ENCODE assay signal across 20 cellular contexts in genomic region chr10:114616516-114616915, GRCh38.
"Had no signal": no experiment of that assay in that cellular context is flagged by ENCODE, and none has a peak within 500 bp of the region (broad histone marks: within the 10 kb centered on the region; RNA-seq: fewer than 3 reads in every experiment).

No MANE protein-coding gene starts in this region.

- H3K36me3 ChIP-seq: neutrophil, thyroid gland, upper lobe of left lung, vagina had no signal

- H3K27ac ChIP-seq: coronary artery, neutrophil, upper lobe of left lung, vagina had no signal

- H3K4me3 ChIP-seq: body of pancreas, coronary artery, dorsolateral prefrontal cortex, thyroid gland, upper lobe of left lung, vagina had no signal

- DNase-seq: activated B cell treated with CpG ODN at 0.5 μM for 24 hours; activated effector memory CD4-positive, alpha-beta T cell treated with Interleukin-2 at 50 U/mL for 16 hours; activated naive CD4-positive, alpha-beta T cell treated with Interleukin-2 at 50 U/mL for 16 hours; anterior cingulate cortex; body of pancreas; dorsolateral prefrontal cortex; effector memory CD8-positive, alpha-beta T cell; erythroblast; naive B cell; nephron progenitor cell; small intestine; stimulated activated CD4-positive, alpha-beta T cell treated with anti-CD3 and anti-CD28 coated beads, Interleukin-1b, Interleukin-23, amount 100 ng/mL, for 48 hours; stimulated activated CD4-positive, alpha-beta T cell treated with anti-CD3 and anti-CD28 coated beads, Interleukin-4, amount 100 ng/mL, for 4 hours; stimulated activated CD8-positive, alpha-beta memory T cell treated with anti-CD3 and anti-CD28 coated beads, Interleukin-4, amount 100 ng/mL, for 48 hours; stimulated activated naive CD8-positive, alpha-beta T cell treated with anti-CD3 and anti-CD28 coated beads, Interleukin-15, amount 100 ng/mL, for 72 hours; thyroid gland; upper lobe of left lung had no signal

- H3K27me3 ChIP-seq: body of pancreas, dorsolateral prefrontal cortex, neutrophil, thyroid gland, upper lobe of left lung, vagina had no signal

- H3K9me3 ChIP-seq: body of pancreas, neutrophil, thyroid gland, upper lobe of left lung, vagina had no signal
